In genomic region chr12:50052964-50053363, GRCh38 we compare ENCODE assay signal across 17 cellular contexts. TPM values are rescaled to one million over a fixed set of nuclear protein-coding genes. Genes with fewer than 3 reads are reported as not detected.
DNase-seq lines count a peak whose midpoint lies in the region; ATAC-seq and TF ChIP-seq lines count a peak whose summit lies in the region.
"Had no signal": no experiment of that assay in that cellular context is flagged by ENCODE, and none has a peak within 500 bp of the region (broad histone marks: within the 10 kb centered on the region; RNA-seq: fewer than 3 reads in every experiment).

No MANE protein-coding gene starts in this region.

- TF ChIP-seq CTCF in neural crest cell (conservative IDR thresholded peaks at IDR 0.05): no peak

- peak overlapping the region; percentile 37 for H3K4me3 Mint-ChIP-seq in neural crest cell

- DNase-seq in NCI-H1092 treated with DMSO at 0.1 percent for 48 hours (lab: John Stamatoyannopoulos, UW) (peak; percentile 19), NCI-H1092 (lab: John Stamatoyannopoulos, UW) (no peak), Ammon's horn (ENCODE audit: low spot score) (peak; percentile 3), NCI-H524 treated with DMSO at 0.1 percent for 48 hours (lab: John Stamatoyannopoulos, UW) (peak; percentile 92), neural crest cell (ENCODE audit: low read depth, low spot score) (no peak), cerebellar nuclear complex (lab: John Stamatoyannopoulos, UW) (no peak), cortex of kidney (lab: John Stamatoyannopoulos, UW) (no peak)
- DNase-seq: 8988T; CD8-positive, alpha-beta memory T cell; GM23248; HCEC 1CT; NCI-H1930; NCI-H510A treated with DMSO at 0.1 percent for 48 hours; SJCRH30; SW 1271 had no signal

- no peaks in the 10 kb centered on the region for H3K9me3 Mint-ChIP-seq in neural crest cell
- H3K9me3 Mint-ChIP-seq: CD8-positive, alpha-beta memory T cell had no signal

- peaks cover 56% of the 10 kb centered on the region for H3K27me3 Mint-ChIP-seq in neural crest cell (ENCODE audit: low read depth)

- ATAC-seq in HG03571 (IDR thresholded peaks at IDR 0.05; ENCODE audit: unreplicated experiment): no peak

- peaks cover 37% of the 10 kb centered on the region for H3K4me1 Mint-ChIP-seq in neural crest cell

- no peaks in the 10 kb centered on the region for H3K36me3 Mint-ChIP-seq in neural crest cell (ENCODE audit: low read depth)

- H3K27ac Mint-ChIP-seq in neural crest cell (ENCODE audit: unreplicated experiment): no peak overlapping the region

RNA-seq across cellular contexts. Expression of gene ASIC1, which starts 4.4 kb away (rescaled TPM):
- total RNA-seq in neural crest cell: 22.7 and 25.0 TPM in 2 replicates

RNA-seq across cellular contexts. Expression of gene RACGAP1, which starts 27.7 kb away (rescaled TPM):
- 91.7 and 104 TPM in 2 replicates for total RNA-seq in neural crest cell

RNA-seq across cellular contexts. Expression of gene SMARCD1, which starts 32.2 kb away (rescaled TPM):
- total RNA-seq in neural crest cell: 187 TPM in 2 replicates

RNA-seq across cellular contexts. Expression of gene GPD1, which starts 50.8 kb away (rescaled TPM):
- total RNA-seq in neural crest cell: 0.16 and 0.49 TPM in 2 replicates
- total RNA-seq: GM23248, RPMI7951 had no signal

RNA-seq across cellular contexts. Expression of gene COX14, which starts 59.1 kb away (rescaled TPM):
- 22.4 and 23.3 TPM in 2 replicates for total RNA-seq in neural crest cell

Comparison
In these comparisons a context has a peak if more than half of its experiments do, and no peak if none do; other contexts are left out.
1. DNase-seq: peak in NCI-H1092 treated with DMSO at 0.1 percent for 48 hours (single experiment), Ammon's horn (single experiment) and NCI-H524 treated with DMSO at 0.1 percent for 48 hours (single experiment); none in NCI-H1092 (single experiment), neural crest cell (single experiment), cerebellar nuclear complex (0 of 2) and cortex of kidney (single experiment).